Comparison of ENCODE assay signal across 1 cellular context in the genomic region with DNA sequence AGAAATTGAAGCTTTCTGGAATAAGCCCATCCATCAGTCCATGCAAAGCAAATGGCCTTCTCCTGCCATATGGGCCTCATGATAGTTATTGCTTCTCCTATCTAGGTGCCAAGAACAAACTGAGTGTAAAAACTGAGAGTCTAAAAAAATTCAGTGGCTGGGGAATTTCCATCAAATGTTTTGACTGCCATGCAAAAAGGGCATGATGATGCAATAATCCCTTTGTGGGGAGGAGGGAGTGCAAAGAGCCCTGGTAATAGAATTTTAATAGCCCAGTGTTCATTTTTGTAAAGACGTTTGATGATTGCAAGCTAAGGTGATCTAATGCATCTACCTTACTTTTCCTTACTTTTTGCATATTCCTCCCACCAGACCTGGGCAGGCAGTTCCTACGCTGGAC.
TF ChIP-seq lines count a peak whose summit lies in the region.

No MANE protein-coding gene starts in this region.

TF ChIP-seq in HepG2, 621 proteins besides CTCF, POLR2A, EP300 and RAD21 (continued from another document):
- TF ChIP-seq, protein P1, sequence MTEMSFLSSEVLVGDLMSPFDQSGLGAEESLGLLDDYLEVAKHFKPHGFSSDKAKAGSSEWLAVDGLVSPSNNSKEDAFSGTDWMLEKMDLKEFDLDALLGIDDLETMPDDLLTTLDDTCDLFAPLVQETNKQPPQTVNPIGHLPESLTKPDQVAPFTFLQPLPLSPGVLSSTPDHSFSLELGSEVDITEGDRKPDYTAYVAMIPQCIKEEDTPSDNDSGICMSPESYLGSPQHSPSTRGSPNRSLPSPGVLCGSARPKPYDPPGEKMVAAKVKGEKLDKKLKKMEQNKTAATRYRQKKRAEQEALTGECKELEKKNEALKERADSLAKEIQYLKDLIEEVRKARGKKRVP (CRISPR knock-in tag; IDR thresholded peaks at IDR 0.05) = peak in 1 of 2 experiments; percentile 54; a peak in 1 of 4 replicates
- TF ChIP-seq ZNF225 (CRISPR knock-in tag; IDR thresholded peaks at IDR 0.05) (no peak), HNRNPK (IDR thresholded peaks at IDR 0.05; ENCODE audit: low read depth, low read length, poor library complexity, severe bottlenecking) (no peak), MAFF (IDR thresholded peaks at IDR 0.05; ENCODE audit: low read depth, low read length) (no peak), MBD4 (IDR thresholded peaks at IDR 0.05; ENCODE audit: borderline replicate concordance, low read length) (no peak), CEBPB (IDR thresholded peaks at IDR 0.05; ENCODE audit: borderline replicate concordance, low read depth, low read length) (peak; percentile 82), NR2C2 (CRISPR knock-in tag; IDR thresholded peaks at IDR 0.05; ENCODE audit: borderline replicate concordance) (no peak), DMAP1 (CRISPR knock-in tag; IDR thresholded peaks at IDR 0.05) (no peak), ATF7 (IDR thresholded peaks at IDR 0.05) (peak; percentile 67), ATF7 (CRISPR knock-in tag; IDR thresholded peaks at IDR 0.05) (no peak), CEBPG (CRISPR knock-in tag; IDR thresholded peaks at IDR 0.05) (peak; percentile 53; the same call in 1 of the 2 replicates), ZNF331 (CRISPR knock-in tag; IDR thresholded peaks at IDR 0.05) (no peak), GMEB1 (CRISPR knock-in tag; IDR thresholded peaks at IDR 0.05; ENCODE audit: borderline replicate concordance) (no peak), DZIP1 (CRISPR knock-in tag; IDR thresholded peaks at IDR 0.05) (no peak), STAT5B (CRISPR knock-in tag; IDR thresholded peaks at IDR 0.05) (no peak), HMG20B (CRISPR knock-in tag; conservative IDR thresholded peaks at IDR 0.05) (no peak), CBX2 (IDR thresholded peaks at IDR 0.05; ENCODE audit: low read depth, low read length) (no peak), CBX2 (CRISPR knock-in tag; IDR thresholded peaks at IDR 0.05; ENCODE audit: low read depth) (no peak), ZNF790 (CRISPR knock-in tag; IDR thresholded peaks at IDR 0.05; ENCODE audit: borderline replicate concordance) (no peak), SKI (IDR thresholded peaks at IDR 0.05; ENCODE audit: partially characterized antibody) (no peak), CENPT (CRISPR knock-in tag; IDR thresholded peaks at IDR 0.05; ENCODE audit: low read depth) (no peak), ZNF224 (CRISPR knock-in tag; IDR thresholded peaks at IDR 0.05) (no peak), FOXO1 (CRISPR knock-in tag; IDR thresholded peaks at IDR 0.05) (no peak), DNMT1 (CRISPR knock-in tag; IDR thresholded peaks at IDR 0.05) (no peak), ZNF788 (CRISPR knock-in tag; IDR thresholded peaks at IDR 0.05; ENCODE audit: borderline replicate concordance) (no peak), MYC (CRISPR knock-in tag; IDR thresholded peaks at IDR 0.05; ENCODE audit: borderline replicate concordance) (no peak), RBM39 (IDR thresholded peaks at IDR 0.05; ENCODE audit: low read depth, low read length, poor library complexity, severe bottlenecking) (no peak), RFX3 (CRISPR knock-in tag; IDR thresholded peaks at IDR 0.05) (no peak), SP1 (IDR thresholded peaks at IDR 0.05) (no peak), SP1 (CRISPR knock-in tag; IDR thresholded peaks at IDR 0.05) (no peak), ZNF775 (CRISPR knock-in tag; IDR thresholded peaks at IDR 0.05; ENCODE audit: borderline replicate concordance) (no peak)
- TF ChIP-seq, protein P2, sequence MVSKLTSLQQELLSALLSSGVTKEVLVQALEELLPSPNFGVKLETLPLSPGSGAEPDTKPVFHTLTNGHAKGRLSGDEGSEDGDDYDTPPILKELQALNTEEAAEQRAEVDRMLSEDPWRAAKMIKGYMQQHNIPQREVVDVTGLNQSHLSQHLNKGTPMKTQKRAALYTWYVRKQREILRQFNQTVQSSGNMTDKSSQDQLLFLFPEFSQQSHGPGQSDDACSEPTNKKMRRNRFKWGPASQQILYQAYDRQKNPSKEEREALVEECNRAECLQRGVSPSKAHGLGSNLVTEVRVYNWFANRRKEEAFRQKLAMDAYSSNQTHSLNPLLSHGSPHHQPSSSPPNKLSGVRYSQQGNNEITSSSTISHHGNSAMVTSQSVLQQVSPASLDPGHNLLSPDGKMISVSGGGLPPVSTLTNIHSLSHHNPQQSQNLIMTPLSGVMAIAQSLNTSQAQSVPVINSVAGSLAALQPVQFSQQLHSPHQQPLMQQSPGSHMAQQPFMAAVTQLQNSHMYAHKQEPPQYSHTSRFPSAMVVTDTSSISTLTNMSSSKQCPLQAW (CRISPR knock-in tag; IDR thresholded peaks at IDR 0.05) = no peak
- TF ChIP-seq, protein P3, sequence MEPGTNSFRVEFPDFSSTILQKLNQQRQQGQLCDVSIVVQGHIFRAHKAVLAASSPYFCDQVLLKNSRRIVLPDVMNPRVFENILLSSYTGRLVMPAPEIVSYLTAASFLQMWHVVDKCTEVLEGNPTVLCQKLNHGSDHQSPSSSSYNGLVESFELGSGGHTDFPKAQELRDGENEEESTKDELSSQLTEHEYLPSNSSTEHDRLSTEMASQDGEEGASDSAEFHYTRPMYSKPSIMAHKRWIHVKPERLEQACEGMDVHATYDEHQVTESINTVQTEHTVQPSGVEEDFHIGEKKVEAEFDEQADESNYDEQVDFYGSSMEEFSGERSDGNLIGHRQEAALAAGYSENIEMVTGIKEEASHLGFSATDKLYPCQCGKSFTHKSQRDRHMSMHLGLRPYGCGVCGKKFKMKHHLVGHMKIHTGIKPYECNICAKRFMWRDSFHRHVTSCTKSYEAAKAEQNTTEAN (CRISPR knock-in tag; conservative IDR thresholded peaks at IDR 0.05) = no peak
- TF ChIP-seq, protein P4, sequence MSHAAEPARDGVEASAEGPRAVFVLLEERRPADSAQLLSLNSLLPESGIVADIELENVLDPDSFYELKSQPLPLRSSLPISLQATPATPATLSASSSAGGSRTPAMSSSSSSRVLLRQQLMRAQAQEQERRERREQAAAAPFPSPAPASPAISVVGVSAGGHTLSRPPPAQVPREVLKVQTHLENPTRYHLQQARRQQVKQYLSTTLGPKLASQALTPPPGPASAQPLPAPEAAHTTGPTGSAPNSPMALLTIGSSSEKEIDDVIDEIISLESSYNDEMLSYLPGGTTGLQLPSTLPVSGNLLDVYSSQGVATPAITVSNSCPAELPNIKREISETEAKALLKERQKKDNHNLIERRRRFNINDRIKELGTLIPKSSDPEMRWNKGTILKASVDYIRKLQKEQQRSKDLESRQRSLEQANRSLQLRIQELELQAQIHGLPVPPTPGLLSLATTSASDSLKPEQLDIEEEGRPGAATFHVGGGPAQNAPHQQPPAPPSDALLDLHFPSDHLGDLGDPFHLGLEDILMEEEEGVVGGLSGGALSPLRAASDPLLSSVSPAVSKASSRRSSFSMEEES (CRISPR knock-in tag; IDR thresholded peaks at IDR 0.05) = no peak
TF ChIP-seq in HepG2: peak in this region for 4.
